In the genomic region with DNA sequence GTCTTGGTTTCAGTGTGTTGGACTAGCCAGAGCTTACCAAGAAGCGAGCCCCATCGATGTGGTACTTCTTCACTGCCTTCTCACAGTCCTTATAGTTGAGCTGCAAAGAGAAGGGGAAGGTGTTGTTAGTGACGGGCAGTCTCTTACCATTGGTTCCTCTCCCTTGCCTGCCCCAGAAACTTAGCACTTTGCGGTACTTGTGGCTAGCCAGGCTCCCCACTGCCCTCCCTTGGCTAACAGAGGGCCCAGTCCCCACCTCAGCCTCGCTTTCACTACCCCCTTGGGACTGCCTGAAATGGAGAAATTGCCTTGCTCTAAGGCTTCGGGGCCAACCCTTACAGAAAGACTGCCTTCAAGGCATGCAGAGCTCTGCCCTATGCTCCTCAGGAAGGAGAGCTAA, we compare ENCODE assay signal across 8 cellular contexts. TPM values are rescaled to one million over a fixed set of nuclear protein-coding genes. Genes with fewer than 3 reads are reported as not detected.
DNase-seq lines count a peak whose midpoint lies in the region; ATAC-seq and TF ChIP-seq lines count a peak whose summit lies in the region.

No MANE protein-coding gene starts in this region.

- peak overlapping the region; percentile 95 to 98 (median 98) for H3K27ac Mint-ChIP-seq in CD4-positive, CD25-positive, alpha-beta regulatory T cell
- peak overlapping the region; percentile 94 to 99 for H3K27ac Mint-ChIP-seq in natural killer cell

- intact Hi-C loops in natural killer cell (cut with micrococcal nuclease) = loop anchor here (1.0 to 10.0 kb wide), 4 partner anchors 10 to 1822 kb away; no protein-coding TSS in a partner anchor
- intact Hi-C loops in thyroid gland (cut with DNase I) = no loop called here

- H3K36me3 Mint-ChIP-seq in CD4-positive, CD25-positive, alpha-beta regulatory T cell = peaks cover 89% of the 10 kb centered on the region
- peaks cover 63% of the 10 kb centered on the region for H3K36me3 Mint-ChIP-seq in natural killer cell

- peak overlapping the region; percentile 99 for H3K4me3 ChIP-seq in CD4-positive, CD25-positive, alpha-beta regulatory T cell (ENCODE audit: low read depth, low read length)
- H3K4me3 ChIP-seq in thyroid gland (replicated peaks in 1 of 3) = no peak overlapping the region

- peak; percentile 29 to 36 for ATAC-seq in CD4-positive, CD25-positive, alpha-beta regulatory T cell (ENCODE audit: low read depth in 2 of 2)
- peak; percentile 78 for ATAC-seq in GM19324 (IDR thresholded peaks at IDR 0.05; ENCODE audit: low FRiP score, unreplicated experiment)
- ATAC-seq in HG03139 (IDR thresholded peaks at IDR 0.05; ENCODE audit: unreplicated experiment) = peak; percentile 75
- ATAC-seq in natural killer cell = peak; percentile 61 to 87 (median 86)

- WGBS in thyroid gland, 2 donors = 79 to 88% methylated on average over 5 to 6 of the region's 6 CpGs

- no peaks in the 10 kb centered on the region for H3K27me3 Mint-ChIP-seq in CD4-positive, CD25-positive, alpha-beta regulatory T cell
- no peaks in the 10 kb centered on the region for H3K27me3 Mint-ChIP-seq in natural killer cell (ENCODE audit: low read depth in 2 of 2)

- peak overlapping the region; percentile 97 to 99 (median 99) for H3K4me3 Mint-ChIP-seq in CD4-positive, CD25-positive, alpha-beta regulatory T cell
- H3K4me3 Mint-ChIP-seq in natural killer cell = peak overlapping the region; percentile 100

- no peaks in the 10 kb centered on the region for H3K9me3 ChIP-seq in CD4-positive, CD25-positive, alpha-beta regulatory T cell (ENCODE audit: control insufficient read depth in 2 of 2, low read length in 2 of 2)
- no peaks in the 10 kb centered on the region for H3K9me3 ChIP-seq in thyroid gland

- peak; percentile 34 to 68 (median 42) for DNase-seq in CD4-positive, CD25-positive, alpha-beta regulatory T cell
- peak; percentile 61 for DNase-seq in activated CD4-positive, CD25-positive, alpha-beta regulatory T cell treated with anti-CD3 and anti-CD28 coated beads, Interleukin-2, amount 50 U/mL, for 72 hours
- DNase-seq in natural killer cell = peak; percentile 78
- no peak for DNase-seq in GOT3 (lab: John Stamatoyannopoulos, UW)
- no peak for DNase-seq in SHP77 treated with DMSO at 0.1 percent for 48 hours (lab: John Stamatoyannopoulos, UW)
- no peak for DNase-seq in thyroid gland

- peak overlapping the region; percentile 83 for H3K27ac ChIP-seq in CD4-positive, CD25-positive, alpha-beta regulatory T cell (ENCODE audit: insufficient read depth, low read length, poor library complexity, severe bottlenecking)
- H3K27ac ChIP-seq in thyroid gland = no peak overlapping the region

- peaks cover 28 to 76% (median 63%) of the 10 kb centered on the region in 4 donors for H3K4me1 Mint-ChIP-seq in CD4-positive, CD25-positive, alpha-beta regulatory T cell
- peaks cover 99 to 100% of the 10 kb centered on the region in 2 donors for H3K4me1 Mint-ChIP-seq in natural killer cell

- peaks cover 81% of the 10 kb centered on the region for H3K4me1 ChIP-seq in CD4-positive, CD25-positive, alpha-beta regulatory T cell (ENCODE audit: control insufficient read depth, insufficient read depth, low read length, poor library complexity, severe bottlenecking)
- H3K4me1 ChIP-seq in thyroid gland = peaks cover 8 to 9% of the 10 kb centered on the region in 2 donors

- H3K9me3 Mint-ChIP-seq in CD4-positive, CD25-positive, alpha-beta regulatory T cell = no peaks in the 10 kb centered on the region
- H3K9me3 Mint-ChIP-seq in natural killer cell = no peaks in the 10 kb centered on the region

- peaks cover 53% of the 10 kb centered on the region for H3K36me3 ChIP-seq in CD4-positive, CD25-positive, alpha-beta regulatory T cell (ENCODE audit: control insufficient read depth, insufficient read depth, low read length)
- no peaks in the 10 kb centered on the region for H3K36me3 ChIP-seq in thyroid gland

- H3K27me3 ChIP-seq in CD4-positive, CD25-positive, alpha-beta regulatory T cell (ENCODE audit: control insufficient read depth, insufficient read depth, low read length) = no peaks in the 10 kb centered on the region
- H3K27me3 ChIP-seq in thyroid gland = no peaks in the 10 kb centered on the region

- TF ChIP-seq CTCF in natural killer cell (IDR thresholded peaks at IDR 0.05) (no peak), thyroid gland (IDR thresholded peaks at IDR 0.05) (no peak)

- no peak for TF ChIP-seq POLR2A in thyroid gland (IDR thresholded peaks at IDR 0.05)

RNA-seq across cellular contexts. Expression of a gene that starts 4.3 kb away (rescaled TPM):
- total RNA-seq in CD4-positive, CD25-positive, alpha-beta regulatory T cell = 351 TPM
- 100 to 1,000 TPM; 164 to 207 (median 192) TPM for polyA plus RNA-seq in CD4-positive, CD25-positive, alpha-beta regulatory T cell
- total RNA-seq in natural killer cell = 100 to 1,000 TPM; 376 to 488 (median 450) TPM
- 10 to 100 TPM in 1 of 4 donors, 1 to 10 TPM in 3; 3.2 to 22.7 (median 6.9) TPM for total RNA-seq in thyroid gland

Comparison
In these comparisons a context has a peak if more than half of its experiments do, and no peak if none do; other contexts are left out.
1. ATAC-seq: peak in every context shown above with its lines; median percentile 86 in natural killer cell; 78 in GM19324; 75 in HG03139; 32 in CD4-positive, CD25-positive, alpha-beta regulatory T cell.
2. DNase-seq: peak in CD4-positive, CD25-positive, alpha-beta regulatory T cell (3 of 3), activated CD4-positive, CD25-positive, alpha-beta regulatory T cell treated with anti-CD3 and anti-CD28 coated beads, Interleukin-2, amount 50 U/mL, for 72 hours (single experiment) and natural killer cell (single experiment); none in GOT3 (single experiment), SHP77 treated with DMSO at 0.1 percent for 48 hours (single experiment) and thyroid gland (0 of 2).
3. RNA of a gene that starts 4.3 kb away (total RNA-seq): 376 to 488 TPM in natural killer cell and 351 TPM in CD4-positive, CD25-positive, alpha-beta regulatory T cell (single experiment); 3.2 to 22.7 TPM in thyroid gland; every median in the first group is over 10 times any median in the second.